Comparison of ENCODE assay signal across 8 cellular contexts in the genomic region with DNA sequence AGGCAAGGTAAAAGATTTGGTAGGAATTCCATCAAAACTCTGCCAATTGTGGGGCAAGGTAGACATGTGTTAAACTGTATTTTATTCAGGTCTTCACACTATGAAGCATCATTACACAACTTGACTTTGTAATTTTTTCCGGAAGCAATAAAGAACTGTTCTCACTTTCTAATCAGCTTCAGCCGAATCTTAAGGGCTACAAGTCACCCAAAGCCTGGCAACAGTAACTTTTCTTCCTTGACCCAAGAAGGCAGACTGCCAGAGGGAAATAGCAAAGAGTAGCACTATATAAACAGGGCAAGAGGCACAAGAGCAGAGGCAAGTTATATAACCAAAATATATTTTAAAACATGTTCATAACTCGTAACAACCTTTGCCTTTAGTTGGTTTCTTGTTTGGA. TPM values are rescaled to one million over a fixed set of nuclear protein-coding genes. Genes with fewer than 3 reads are reported as not detected.
A peak's percentile ranks its signal among the peaks of the same experiment; 100 is the strongest.
DNase-seq lines count a peak whose midpoint lies in the region; ATAC-seq and TF ChIP-seq lines count a peak whose summit lies in the region.

No MANE protein-coding gene starts in this region.

- peak overlapping the region; percentile 94 to 98 for H3K4me3 ChIP-seq in Panc1 (ENCODE audit: low read depth in 2 of 2, low read length in 2 of 2)
- no peak overlapping the region for H3K4me3 ChIP-seq in mucosa of descending colon

- no peak for DNase-seq in activated T-cell treated with anti-CD3 and anti-CD28 coated beads, Interleukin-2, amount 50 U/mL, for 24 hours
- DNase-seq in activated T-cell treated with anti-CD3 and anti-CD28 coated beads for 4 hours (no peak), Panc1 (ENCODE audit: low read depth, low spot score) (no peak), mucosa of descending colon (peak in 1 of 3 donors; percentile 51), C1 segment of cervical spinal cord (lab: John Stamatoyannopoulos, UW) (no peak), COLO668 (lab: John Stamatoyannopoulos, UW; ENCODE audit: unreplicated experiment) (no peak)

- H3K27ac Mint-ChIP-seq in activated T-cell treated with anti-CD3 and anti-CD28 coated beads, Interleukin-2, amount 50 U/mL, for 24 hours, result peak overlapping the region; percentile 97
- H3K27ac Mint-ChIP-seq in dendritic cell treated with granulocyte-macrophage colony-stimulating factor and Interleukin-4, amounts not matched to agents 40 ng/mL and 50 ng/mL, for 4 days, result peak overlapping the region; percentile 99

- peak overlapping the region; percentile 99 for H3K27ac ChIP-seq in Panc1 (ENCODE audit: low read length)

- ATAC-seq in Panc1, result no peak
- ATAC-seq in mucosa of descending colon, result peak; percentile 6
- no peak for ATAC-seq in GM19467 (IDR thresholded peaks at IDR 0.05; ENCODE audit: unreplicated experiment)

- H3K4me1 Mint-ChIP-seq in activated T-cell treated with anti-CD3 and anti-CD28 coated beads, Interleukin-2, amount 50 U/mL, for 24 hours (ENCODE audit: low read depth), result peaks cover 25% of the 10 kb centered on the region
- H3K4me1 Mint-ChIP-seq in dendritic cell treated with granulocyte-macrophage colony-stimulating factor and Interleukin-4, amounts not matched to agents 40 ng/mL and 50 ng/mL, for 4 days (ENCODE audit: low read depth), result no peaks in the 10 kb centered on the region

- H3K36me3 ChIP-seq in Panc1 (ENCODE audit: control insufficient read depth, insufficient read depth, low read length), result peaks cover 29% of the 10 kb centered on the region
- no peaks in the 10 kb centered on the region for H3K36me3 ChIP-seq in mucosa of descending colon (ENCODE audit: low read depth)

- TSS peak; percentile 69 for BruUV-seq in Panc1 (replicated peaks; lab: Mats Ljungman, UMichigan)

- intact Hi-C loops in Panc1 (cut with micrococcal nuclease; ENCODE audit: unreplicated experiment), result loop anchor here (5.0 kb wide), 1 partner anchor 160 kb away; a partner anchor contains a TSS
- intact Hi-C loops in dendritic cell treated with granulocyte-macrophage colony-stimulating factor and Interleukin-4, amounts not matched to agents 40 ng/mL and 50 ng/mL, for 4 days (cut with micrococcal nuclease), result loop anchor here (2.0 to 5.0 kb wide), 3 partner anchors 55 to 175 kb away; a partner anchor contains a TSS
- intact Hi-C loops in mucosa of descending colon (cut with DNase I, micrococcal nuclease), result no loop called here

- POLR2A ChIA-PET in Panc1 (lab: Charles Lee), result no interaction called here

- H3K27me3 Mint-ChIP-seq in activated T-cell treated with anti-CD3 and anti-CD28 coated beads, Interleukin-2, amount 50 U/mL, for 24 hours, result no peaks in the 10 kb centered on the region
- no peaks in the 10 kb centered on the region for H3K27me3 Mint-ChIP-seq in dendritic cell treated with granulocyte-macrophage colony-stimulating factor and Interleukin-4, amounts not matched to agents 40 ng/mL and 50 ng/mL, for 4 days

- H3K9me3 Mint-ChIP-seq in activated T-cell treated with anti-CD3 and anti-CD28 coated beads, Interleukin-2, amount 50 U/mL, for 24 hours, result no peaks in the 10 kb centered on the region
- no peaks in the 10 kb centered on the region for H3K9me3 Mint-ChIP-seq in dendritic cell treated with granulocyte-macrophage colony-stimulating factor and Interleukin-4, amounts not matched to agents 40 ng/mL and 50 ng/mL, for 4 days

- no peaks in the 10 kb centered on the region for H3K9me3 ChIP-seq in Panc1 (ENCODE audit: control insufficient read depth, insufficient read depth, low read depth, low read length)
- no peaks in the 10 kb centered on the region for H3K9me3 ChIP-seq in mucosa of descending colon

- peak overlapping the region; percentile 93 for H3K4me3 Mint-ChIP-seq in activated T-cell treated with anti-CD3 and anti-CD28 coated beads, Interleukin-2, amount 50 U/mL, for 24 hours
- H3K4me3 Mint-ChIP-seq in dendritic cell treated with granulocyte-macrophage colony-stimulating factor and Interleukin-4, amounts not matched to agents 40 ng/mL and 50 ng/mL, for 4 days, result peak overlapping the region; percentile 96

- no peaks in the 10 kb centered on the region for H3K27me3 ChIP-seq in Panc1 (ENCODE audit: control insufficient read depth, insufficient read depth, low read length)

- TF ChIP-seq CTCF in Panc1 (IDR thresholded peaks at IDR 0.05), result no peak
- no peak for TF ChIP-seq CTCF in mucosa of descending colon (IDR thresholded peaks at IDR 0.05)

- in situ Hi-C loops in Panc1 (cut with HindIII; ENCODE audit: low pct_unique_long_range_greater_than_20kb, low sequenced_read_pairs), result no loop called here

- peaks cover 49% of the 10 kb centered on the region for H3K36me3 Mint-ChIP-seq in activated T-cell treated with anti-CD3 and anti-CD28 coated beads, Interleukin-2, amount 50 U/mL, for 24 hours (ENCODE audit: low read depth)
- peaks cover 33% of the 10 kb centered on the region for H3K36me3 Mint-ChIP-seq in dendritic cell treated with granulocyte-macrophage colony-stimulating factor and Interleukin-4, amounts not matched to agents 40 ng/mL and 50 ng/mL, for 4 days (ENCODE audit: low read depth)

- CTCF ChIA-PET in Panc1 (lab: Charles Lee), result no interaction called here

- peaks cover 15% of the 10 kb centered on the region for H3K4me1 ChIP-seq in Panc1 (ENCODE audit: control insufficient read depth, insufficient read depth, low read length)
- peaks cover 13% of the 10 kb centered on the region for H3K4me1 ChIP-seq in mucosa of descending colon (ENCODE audit: low read depth)

RNA-seq across cellular contexts. Expression of a gene that starts 1.5 kb away (rescaled TPM):
- total RNA-seq in Panc1 (2021; ENCODE audit: unreplicated experiment) (75.7 TPM), mucosa of descending colon (10 to 100 TPM; 75.6 to 94.7 (median 82.8) TPM)
- 88.4 TPM for polyA plus RNA-seq in Panc1 (2012; ENCODE audit: insufficient read length)

RNA-seq across cellular contexts. Expression of a gene that starts 55.5 kb away (rescaled TPM):
- total RNA-seq in Panc1 (2021; ENCODE audit: unreplicated experiment), result 37.2 TPM
- 25.8 TPM for polyA plus RNA-seq in Panc1 (2012; ENCODE audit: insufficient read length)
- 10 to 100 TPM; 25.7 to 39.6 (median 37.8) TPM for total RNA-seq in mucosa of descending colon

Comparison
In these comparisons a context has a peak if more than half of its experiments do, and no peak if none do; other contexts are left out.
1. intact Hi-C loops: an anchor here in Panc1 (5.0 kb wide) and dendritic cell treated with granulocyte-macrophage colony-stimulating factor and Interleukin-4, amounts not matched to agents 40 ng/mL and 50 ng/mL, for 4 days (2.0 to 5.0 kb wide); none called in mucosa of descending colon.